ENCODE assay signal across 1 cellular context in genomic region chr2:199468561-199469513, GRCh38.
TF ChIP-seq lines count a peak whose summit lies in the region.

No MANE protein-coding gene starts in this region.

TF ChIP-seq in IMR-90, 13 proteins besides CTCF, POLR2A, EP300 and RAD21 (continued from another document):
- no peak for TF ChIP-seq NFE2L2 (IDR thresholded peaks at IDR 0.05; ENCODE audit: low read depth, low read length)
- TF ChIP-seq MAZ (IDR thresholded peaks at IDR 0.05; ENCODE audit: borderline replicate concordance, low read depth, low read length), result no peak
- TF ChIP-seq ELK1 (IDR thresholded peaks at IDR 0.05; ENCODE audit: borderline replicate concordance, low read depth, low read length), result no peak
- TF ChIP-seq CHD1 (IDR thresholded peaks at IDR 0.05; ENCODE audit: low read depth, low read length), result no peak
- TF ChIP-seq, protein P1, sequence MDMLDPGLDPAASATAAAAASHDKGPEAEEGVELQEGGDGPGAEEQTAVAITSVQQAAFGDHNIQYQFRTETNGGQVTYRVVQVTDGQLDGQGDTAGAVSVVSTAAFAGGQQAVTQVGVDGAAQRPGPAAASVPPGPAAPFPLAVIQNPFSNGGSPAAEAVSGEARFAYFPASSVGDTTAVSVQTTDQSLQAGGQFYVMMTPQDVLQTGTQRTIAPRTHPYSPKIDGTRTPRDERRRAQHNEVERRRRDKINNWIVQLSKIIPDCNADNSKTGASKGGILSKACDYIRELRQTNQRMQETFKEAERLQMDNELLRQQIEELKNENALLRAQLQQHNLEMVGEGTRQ (IDR thresholded peaks at IDR 0.05; ENCODE audit: low read depth, low read length), result no peak
- no peak for TF ChIP-seq RCOR1 (IDR thresholded peaks at IDR 0.05; ENCODE audit: insufficient replicate concordance, low read length)
- no peak for TF ChIP-seq MXI1 (IDR thresholded peaks at IDR 0.05; ENCODE audit: borderline replicate concordance, low read depth, low read length)
- TF ChIP-seq MAFK (IDR thresholded peaks at IDR 0.05; ENCODE audit: low read depth, low read length), result no peak
- no peak for TF ChIP-seq CEBPB (IDR thresholded peaks at IDR 0.05; ENCODE audit: low read depth, low read length)
